1 cellular context compared by ENCODE assay signal in the genomic region with DNA sequence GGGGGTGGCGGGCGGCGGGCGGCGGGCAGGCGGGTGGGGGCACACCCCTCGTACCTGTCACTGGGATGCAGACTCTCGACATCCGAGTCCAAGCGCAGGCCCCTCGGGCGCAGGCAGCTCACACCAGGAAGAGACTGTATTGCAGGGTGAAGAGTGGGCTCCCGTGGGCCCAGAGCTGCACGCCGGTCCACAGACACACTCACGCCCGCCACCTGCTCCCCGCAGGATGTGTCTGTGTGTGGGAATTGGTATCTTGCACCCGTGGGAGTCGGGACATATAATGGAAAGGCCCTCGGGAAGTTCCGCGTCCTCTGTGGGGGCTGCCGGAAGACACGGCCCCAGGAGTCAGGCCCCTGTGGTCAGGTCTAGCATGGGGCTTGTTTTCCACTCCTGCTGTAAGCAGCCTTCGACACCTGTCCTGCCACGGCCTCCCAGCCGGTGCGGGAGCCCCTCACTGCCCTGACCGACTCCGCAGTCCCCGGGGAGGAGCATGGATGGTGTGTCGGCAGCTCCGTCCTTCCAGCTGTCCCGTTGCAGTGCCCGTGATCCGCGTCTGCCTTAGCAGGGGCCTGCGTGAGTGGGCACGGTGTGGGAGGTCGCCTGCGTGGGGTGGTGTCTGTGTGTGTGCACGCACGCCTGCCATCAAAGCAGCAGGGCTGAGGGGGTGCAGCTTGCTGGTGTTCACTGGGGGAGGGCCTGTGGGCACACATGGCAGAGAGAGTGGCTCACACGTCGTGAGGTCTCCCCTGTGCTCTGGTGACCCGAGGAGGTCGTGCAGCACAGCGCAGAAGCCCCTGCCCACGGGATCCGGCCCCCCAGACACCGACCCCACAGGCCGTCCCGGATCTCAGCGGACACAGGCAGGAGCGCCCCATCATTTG.
TF ChIP-seq lines count a peak whose summit lies in the region.

No MANE protein-coding gene starts in this region.

TF ChIP-seq in WTC11, 78 proteins besides CTCF, POLR2A, EP300 and RAD21:
- TF ChIP-seq, protein P1, sequence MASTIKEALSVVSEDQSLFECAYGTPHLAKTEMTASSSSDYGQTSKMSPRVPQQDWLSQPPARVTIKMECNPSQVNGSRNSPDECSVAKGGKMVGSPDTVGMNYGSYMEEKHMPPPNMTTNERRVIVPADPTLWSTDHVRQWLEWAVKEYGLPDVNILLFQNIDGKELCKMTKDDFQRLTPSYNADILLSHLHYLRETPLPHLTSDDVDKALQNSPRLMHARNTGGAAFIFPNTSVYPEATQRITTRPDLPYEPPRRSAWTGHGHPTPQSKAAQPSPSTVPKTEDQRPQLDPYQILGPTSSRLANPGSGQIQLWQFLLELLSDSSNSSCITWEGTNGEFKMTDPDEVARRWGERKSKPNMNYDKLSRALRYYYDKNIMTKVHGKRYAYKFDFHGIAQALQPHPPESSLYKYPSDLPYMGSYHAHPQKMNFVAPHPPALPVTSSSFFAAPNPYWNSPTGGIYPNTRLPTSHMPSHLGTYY (CRISPR knock-in tag; IDR thresholded peaks at IDR 0.05), result no peak
- TF ChIP-seq SOX15 (CRISPR knock-in tag; IDR thresholded peaks at IDR 0.05) (no peak), GRHL2 (CRISPR knock-in tag; IDR thresholded peaks at IDR 0.05; ENCODE audit: insufficient replicate concordance, severe bottlenecking) (no peak), NFATC4 (CRISPR knock-in tag; IDR thresholded peaks at IDR 0.05) (no peak), SP1 (CRISPR knock-in tag; conservative IDR thresholded peaks at IDR 0.05) (no peak), JUN (CRISPR knock-in tag; IDR thresholded peaks at IDR 0.05) (no peak), NFE2L1 (CRISPR knock-in tag; IDR thresholded peaks at IDR 0.05) (no peak), ZNF423 (CRISPR knock-in tag; IDR thresholded peaks at IDR 0.05) (no peak)
